In the genomic region with DNA sequence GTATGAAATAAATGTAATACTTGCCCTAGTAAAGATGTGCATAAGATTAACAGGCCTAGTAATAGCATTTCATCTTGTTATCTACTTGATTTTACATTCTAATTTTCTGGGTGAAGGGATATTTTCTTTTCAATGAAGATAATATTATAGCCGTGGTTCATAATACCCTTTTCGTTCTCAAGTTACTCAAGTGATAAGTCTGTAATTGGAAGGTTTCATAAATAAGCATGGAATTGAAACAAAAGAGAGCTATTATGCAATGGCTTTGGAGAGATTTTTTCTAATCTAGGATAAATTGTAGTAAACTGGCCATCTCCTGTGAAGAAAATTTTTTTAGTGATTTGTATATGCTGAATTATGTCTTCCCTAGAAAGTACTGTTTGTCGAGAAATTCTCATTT, we compare ENCODE assay signal across 20 cellular contexts.
"Had no signal": no experiment of that assay in that cellular context is flagged by ENCODE, and none has a peak within 500 bp of the region (broad histone marks: within the 10 kb centered on the region; RNA-seq: fewer than 3 reads in every experiment).

No MANE protein-coding gene starts in this region.

- ATAC-seq: effector memory CD8-positive, alpha-beta T cell; naive thymus-derived CD8-positive, alpha-beta T cell had no signal

- H3K27me3 ChIP-seq: esophagus muscularis mucosa, hepatocyte, ovary, thyroid gland, upper lobe of left lung, uterus had no signal

- H3K27ac Mint-ChIP-seq: dendritic cell treated with granulocyte-macrophage colony-stimulating factor and Interleukin-4, amounts not matched to agents 40 ng/mL and 50 ng/mL, for 4 days had no signal

- H3K4me3 Mint-ChIP-seq: dendritic cell treated with granulocyte-macrophage colony-stimulating factor and Interleukin-4, amounts not matched to agents 40 ng/mL and 50 ng/mL, for 4 days; effector memory CD8-positive, alpha-beta T cell; naive thymus-derived CD8-positive, alpha-beta T cell; neural crest cell had no signal

- H3K36me3 ChIP-seq: ovary, uterus had no signal

- H3K27me3 Mint-ChIP-seq: dendritic cell treated with granulocyte-macrophage colony-stimulating factor and Interleukin-4, amounts not matched to agents 40 ng/mL and 50 ng/mL, for 4 days; effector memory CD8-positive, alpha-beta T cell; naive thymus-derived CD8-positive, alpha-beta T cell; progenitor cell of endocrine pancreas had no signal

- H3K4me3 ChIP-seq: esophagus muscularis mucosa, hepatocyte, ovary, smooth muscle cell, thyroid gland, upper lobe of left lung, uterus had no signal

- H3K9me3 Mint-ChIP-seq: dendritic cell treated with granulocyte-macrophage colony-stimulating factor and Interleukin-4, amounts not matched to agents 40 ng/mL and 50 ng/mL, for 4 days; effector memory CD8-positive, alpha-beta T cell; naive thymus-derived CD8-positive, alpha-beta T cell; neural crest cell had no signal

- H3K4me1 ChIP-seq: uterus had no signal

- H3K27ac ChIP-seq: epithelial cell of prostate, hepatocyte, ovary, upper lobe of left lung had no signal

- H2AFZ ChIP-seq: hepatocyte had no signal

- H3K9me3 ChIP-seq: esophagus muscularis mucosa, ovary, thyroid gland, upper lobe of left lung, uterus had no signal

- DNase-seq: effector memory CD8-positive, alpha-beta T cell; foreskin melanocyte; head of caudate nucleus; left colon; mesendoderm; naive thymus-derived CD8-positive, alpha-beta T cell; ovary; right cardiac atrium; stimulated activated CD4-positive, alpha-beta T cell treated with anti-CD3 and anti-CD28 coated beads, Interleukin-2, amount 100 ng/mL, for 48 hours; stimulated activated naive CD4-positive, alpha-beta T cell treated with Interleukin-2 at 50 U/mL for 16 hours; thyroid gland; upper lobe of left lung; uterus had no signal

- H3K4me1 Mint-ChIP-seq: neural crest cell had no signal
